Comparison of ENCODE assay signal across 6 cellular contexts in the genomic region with DNA sequence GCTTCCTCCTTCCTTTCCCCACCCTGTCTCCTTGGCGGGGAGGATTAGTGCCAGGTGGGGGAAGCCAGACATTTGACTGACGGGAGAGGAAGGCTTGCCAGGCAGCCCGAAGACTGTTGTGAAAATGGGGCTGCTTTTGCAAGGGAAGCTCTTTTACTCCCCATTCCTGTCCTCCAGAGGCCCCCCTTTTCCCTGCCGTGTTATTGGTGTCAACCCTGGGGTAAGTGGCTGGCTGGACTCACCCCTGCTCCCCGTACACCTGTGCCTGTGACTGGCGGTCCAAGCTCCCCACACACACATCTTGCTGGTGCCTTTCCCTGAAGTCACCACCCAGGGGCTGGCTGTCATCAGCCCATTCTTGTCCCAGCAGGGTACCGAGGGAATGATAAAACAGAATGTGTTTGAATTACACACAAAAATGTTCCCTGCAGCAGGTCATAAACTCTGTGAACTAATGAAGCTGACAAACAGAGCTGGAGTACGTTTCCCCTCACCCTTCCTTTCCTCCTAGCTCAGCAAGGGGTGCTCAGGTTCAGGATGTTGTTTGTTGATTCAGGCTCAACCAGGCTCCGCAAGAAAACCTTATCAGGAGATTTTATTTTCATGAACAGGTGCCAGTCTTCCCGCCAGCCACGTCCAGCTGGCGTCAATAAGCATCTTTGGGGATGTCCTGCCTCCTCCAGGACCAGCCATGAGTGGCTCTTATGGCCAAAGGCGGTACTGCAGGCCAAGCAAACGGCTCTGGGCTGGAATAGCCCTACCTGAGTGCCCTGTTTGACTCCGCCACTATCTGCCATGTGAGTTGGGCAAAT. TPM values are rescaled to one million over a fixed set of nuclear protein-coding genes. Genes with fewer than 3 reads are reported as not detected.
DNase-seq lines count a peak whose midpoint lies in the region; ATAC-seq, FAIRE-seq and TF ChIP-seq lines count a peak whose summit lies in the region.

No MANE protein-coding gene starts in this region.

- peaks cover 11% of the 10 kb centered on the region for H3K4me1 Mint-ChIP-seq in CD8-positive, alpha-beta T cell (ENCODE audit: low read depth)
- H3K4me1 Mint-ChIP-seq in WTC11, result peaks cover 24% of the 10 kb centered on the region

- H2AFZ ChIP-seq in HepG2 (ENCODE audit: low read length), result no peak overlapping the region

- in situ Hi-C loops in HepG2 (cut with HindIII; ENCODE audit: extremely low pct_ligation_motif_present, low pct_unique_long_range_greater_than_20kb), result no loop called here

- no peak overlapping the region for H3K4me3 ChIP-seq in CD8-positive, alpha-beta T cell (ENCODE audit: low read depth, low read length)
- no peak overlapping the region for H3K4me3 ChIP-seq in HepG2 (replicated peaks in 1 of 3; ENCODE audit: insufficient read depth in 1 of 3, low read depth in 2 of 3, low read length in 3 of 3)

- peak; percentile 76 for TF ChIP-seq RAD21 in HepG2 (CRISPR knock-in tag; IDR thresholded peaks at IDR 0.05)

- peak; percentile 90 for FAIRE-seq in HepG2 (lab: Jason Lieb, UNC)

- no peak overlapping the region for H3K4me2 ChIP-seq in HepG2 (ENCODE audit: low read depth, low read length)

- no peak overlapping the region for H3K4me3 Mint-ChIP-seq in CD8-positive, alpha-beta T cell
- H3K4me3 Mint-ChIP-seq in WTC11, result no peak overlapping the region

- H3K9ac ChIP-seq in HepG2 (ENCODE audit: insufficient read depth, low read depth, low read length), result no peak overlapping the region

- H3K36me3 ChIP-seq in CD8-positive, alpha-beta T cell (ENCODE audit: insufficient read depth, low read length), result no peaks in the 10 kb centered on the region
- H3K36me3 ChIP-seq in HepG2 (replicated peaks in 1 of 2; ENCODE audit: control insufficient read depth in 1 of 2, insufficient read depth in 2 of 2, low read length in 2 of 2), result no peaks in the 10 kb centered on the region

- H3K27ac Mint-ChIP-seq in CD8-positive, alpha-beta T cell, result no peak overlapping the region
- H3K27ac Mint-ChIP-seq in WTC11, result peak overlapping the region; percentile 78; the same call in 1 of the 2 replicates

- TF ChIP-seq POLR2A in HepG2 (IDR thresholded peaks at IDR 0.05; ENCODE audit: insufficient read depth in 1 of 2, low read depth in 2 of 2, low read length in 2 of 2), result no peak

- no peaks in the 10 kb centered on the region for H4K20me1 ChIP-seq in HepG2 (ENCODE audit: insufficient read depth, low read length)

- CTCF ChIA-PET in CD8-positive, alpha-beta T cell (lab: Charles Lee), result interaction anchor here (0.7 to 3.9 kb wide), 14 partner anchors 9 to 146 kb away, joined by 3 to 19 read pairs (median 5); partner anchors contain the start of gene SLC16A5
- CTCF ChIA-PET in WTC11 (lab: Charles Lee) (interaction anchor here (0.7 to 3.9 kb wide), 33 partner anchors 9 to 289 kb away, joined by 3 to 48 read pairs (median 7); partner anchors contain the start of genes FDXR, JPT1, MRPL58 and NT5C), HepG2 (lab: Yijun Ruan, JAX; ENCODE audit: low intra/inter-chr PET ratio, low total read pairs) (interaction anchor here (0.7 to 2.6 kb wide), 5 partner anchors 14 to 45 kb away, joined by 3 to 7 read pairs (median 5); no protein-coding TSS in a partner anchor)

- H3K9me3 Mint-ChIP-seq in CD8-positive, alpha-beta T cell, result no peaks in the 10 kb centered on the region
- H3K9me3 Mint-ChIP-seq in WTC11, result no peaks in the 10 kb centered on the region

- no peak overlapping the region for H3K27ac ChIP-seq in CD8-positive, alpha-beta T cell (ENCODE audit: low read depth, low read length)
- H3K27ac ChIP-seq in HepG2 (ENCODE audit: extremely low read length, insufficient read depth, low read length), result no peak overlapping the region

- peaks cover 3% of the 10 kb centered on the region for H3K79me2 ChIP-seq in HepG2 (ENCODE audit: insufficient read depth, low read length)

- peak in 2 of 7 experiments; percentile 18 to 34 for DNase-seq in CD8-positive, alpha-beta T cell
- DNase-seq in HuH-7.5 (ENCODE audit: low spot score), result peak; percentile 67
- peak; percentile 80 for DNase-seq in WTC11 (ENCODE audit: low spot score)
- peak; percentile 55 for DNase-seq in HepG2 (ENCODE audit: low spot score)

- ATAC-seq in CD8-positive, alpha-beta T cell, result no peak
- ATAC-seq in WTC11 (peak; percentile 72), HepG2 (peak; percentile 82), GM18870 (IDR thresholded peaks at IDR 0.05; ENCODE audit: unreplicated experiment) (no peak), HG03175 (IDR thresholded peaks at IDR 0.05; ENCODE audit: unreplicated experiment) (no peak)

- peaks cover under 1% of the 10 kb centered on the region for H3K36me3 Mint-ChIP-seq in CD8-positive, alpha-beta T cell
- peaks cover 11% of the 10 kb centered on the region for H3K36me3 Mint-ChIP-seq in WTC11

- H3K9me3 ChIP-seq in CD8-positive, alpha-beta T cell (ENCODE audit: low read length), result no peaks in the 10 kb centered on the region
- no peaks in the 10 kb centered on the region for H3K9me3 ChIP-seq in HepG2 (ENCODE audit: low read length)

- POLR2A ChIA-PET in CD8-positive, alpha-beta T cell (lab: Charles Lee), result interaction anchor here (0.6 kb wide), 1 partner anchor 98 kb away, joined by 3 read pairs; no protein-coding TSS in a partner anchor
- POLR2A ChIA-PET in WTC11 (lab: Charles Lee), result interaction anchor here (0.6 to 1.8 kb wide), 4 partner anchors 8 to 187 kb away, joined by 3 to 8 read pairs (median 3); partner anchors contain the start of genes MRPL58 and SLC16A5
- POLR2A ChIA-PET in HepG2 (lab: Yijun Ruan, JAX), result interaction anchor here (0.7 to 3.1 kb wide), 12 partner anchors 9 to 184 kb away, joined by 3 to 13 read pairs (median 4); partner anchors contain the start of genes SLC16A5 and SLC25A19

- TF ChIP-seq EP300 in HepG2 (IDR thresholded peaks at IDR 0.05; ENCODE audit: low read depth in 2 of 2, low read length in 2 of 2) (no peak), HepG2 (CRISPR knock-in tag; IDR thresholded peaks at IDR 0.05; ENCODE audit: borderline replicate concordance) (no peak)

- no TSS peak for BruUV-seq in HepG2 (replicated peaks; lab: Mats Ljungman, UMichigan)

- no peaks in the 10 kb centered on the region for H3K27me3 Mint-ChIP-seq in CD8-positive, alpha-beta T cell (ENCODE audit: low read depth)
- H3K27me3 Mint-ChIP-seq in WTC11 (ENCODE audit: low read depth), result no peaks in the 10 kb centered on the region

- H3K4me1 ChIP-seq in CD8-positive, alpha-beta T cell (ENCODE audit: insufficient read depth, low read length), result peaks cover 12% of the 10 kb centered on the region
- peaks cover 23% of the 10 kb centered on the region for H3K4me1 ChIP-seq in HepG2 (ENCODE audit: insufficient read depth, low read length)

- intact Hi-C loops in CD8-positive, alpha-beta T cell (cut with DNase I, micrococcal nuclease), result no loop called here
- intact Hi-C loops in HepG2 (cut with micrococcal nuclease; ENCODE audit: unreplicated experiment), result loop anchor here (5.0 kb wide), 2 partner anchors 33 to 307 kb away; no protein-coding TSS in a partner anchor

- 30% methylated on average over 15 of the region's 15 CpGs for WGBS in HepG2 (ENCODE audit: low lambda C conversion rate)

- TF ChIP-seq CTCF in CD8-positive, alpha-beta T cell (IDR thresholded peaks at IDR 0.05), result peak; percentile 40
- TF ChIP-seq CTCF in WTC11 (IDR thresholded peaks at IDR 0.05), result peak; percentile 69
- peak; percentile 77 for TF ChIP-seq CTCF in HepG2 (CRISPR knock-in tag; IDR thresholded peaks at IDR 0.05)

- no peaks in the 10 kb centered on the region for H3K27me3 ChIP-seq in CD8-positive, alpha-beta T cell (ENCODE audit: insufficient read depth, low read length)
- H3K27me3 ChIP-seq in HepG2 (ENCODE audit: control insufficient read depth in 1 of 2, insufficient read depth in 2 of 2, low read length in 2 of 2), result peaks cover 0 to 3% of the 10 kb centered on the region in 2 experiments; a peak in 3 of 5 replicates

RNA-seq across cellular contexts. Expression of gene ARMC7, which starts 4.3 kb away (rescaled TPM):
- 1 to 10 TPM; 2.0 to 3.0 TPM for total RNA-seq in CD8-positive, alpha-beta T cell
- total RNA-seq in WTC11 (2021) (13.2 to 15.9 TPM (median 14.8 TPM) in 3 replicates), HepG2 (2016; rRNA removed; fragmentation: Illumina TruSeq; extraction: Trizol) (4.2 and 4.4 TPM in 2 replicates)
- total RNA-seq in HepG2 (2016; cell fraction: cytosol; rRNA removed; fragmentation: Illumina TruSeq; extraction: Trizol; ENCODE audit: low read depth), result 1.8 TPM in 2 replicates
- total RNA-seq in HepG2 (2016; cell fraction: insoluble cytoplasmic fraction; rRNA removed; fragmentation: Illumina TruSeq; extraction: Trizol), result 4.1 and 4.5 TPM in 2 replicates
- 3.8 and 4.0 TPM in 2 replicates for total RNA-seq in HepG2 (2016; cell fraction: membrane; rRNA removed; fragmentation: Illumina TruSeq; extraction: Trizol)
- total RNA-seq in HepG2 (2016; cell fraction: nucleus; rRNA removed; fragmentation: Illumina TruSeq; extraction: Trizol), result 3.8 and 3.9 TPM in 2 replicates
- polyA plus RNA-seq in HepG2 (2011; rRNA removed), result 3.9 and 5.1 TPM in 2 replicates
- 4.8 TPM in 2 replicates for polyA plus RNA-seq in HepG2 (2011; cell fraction: cytosol; rRNA removed)
- polyA plus RNA-seq in HepG2 (2011; cell fraction: nucleus; rRNA removed), result 6.2 and 6.9 TPM in 2 replicates
- 6.6 and 10.2 TPM in 2 replicates for polyA plus RNA-seq in HepG2 (2012)
- polyA plus RNA-seq in HepG2 (2016; cell fraction: cytosol; fragmentation: Illumina TruSeq; extraction: Trizol; ENCODE audit: low read depth), result 2.1 and 2.2 TPM in 2 replicates
- 8.6 and 11.0 TPM in 2 replicates for polyA plus RNA-seq in HepG2 (2016; cell fraction: insoluble cytoplasmic fraction; fragmentation: Illumina TruSeq; extraction: Trizol; ENCODE audit: low read depth)
- polyA plus RNA-seq in HepG2 (2016; cell fraction: membrane; fragmentation: Illumina TruSeq; extraction: Trizol; ENCODE audit: low read depth), result 4.0 and 4.8 TPM in 2 replicates
- polyA plus RNA-seq in HepG2 (2016; cell fraction: nucleus; fragmentation: Illumina TruSeq; extraction: Trizol; ENCODE audit: insufficient read depth, low read depth), result 7.7 and 8.7 TPM in 2 replicates
- 9.1 and 17.2 TPM in 2 replicates for polyA minus RNA-seq in HepG2 (2011; rRNA and poly(A)+ RNA removed; ENCODE audit: low replicate concordance)
- 4.5 and 4.6 TPM in 2 replicates for polyA minus RNA-seq in HepG2 (2011; cell fraction: cytosol; rRNA and poly(A)+ RNA removed)
- polyA minus RNA-seq in HepG2 (2011; cell fraction: nucleus; rRNA and poly(A)+ RNA removed), result 7.9 and 8.1 TPM in 2 replicates

RNA-seq across cellular contexts. Expression of gene SLC16A5, which starts 17.7 kb away (rescaled TPM):
- total RNA-seq in CD8-positive, alpha-beta T cell, result 1 to 10 TPM; 2.9 to 3.6 TPM
- total RNA-seq in WTC11 (2021) (32.4 to 33.5 TPM (median 33.1 TPM) in 3 replicates), HepG2 (2016; rRNA removed; fragmentation: Illumina TruSeq; extraction: Trizol) (0.42 and 0.69 TPM in 2 replicates)
- total RNA-seq in HepG2 (2016; cell fraction: cytosol; rRNA removed; fragmentation: Illumina TruSeq; extraction: Trizol; ENCODE audit: low read depth), result 0.20 TPM in 1 of 2 replicates, not detected in the other
- total RNA-seq in HepG2 (2016; cell fraction: insoluble cytoplasmic fraction; rRNA removed; fragmentation: Illumina TruSeq; extraction: Trizol), result 0.18 and 0.41 TPM in 2 replicates
- total RNA-seq in HepG2 (2016; cell fraction: membrane; rRNA removed; fragmentation: Illumina TruSeq; extraction: Trizol), result 0.41 and 0.56 TPM in 2 replicates
- total RNA-seq in HepG2 (2016; cell fraction: nucleus; rRNA removed; fragmentation: Illumina TruSeq; extraction: Trizol), result 0.50 and 0.63 TPM in 2 replicates
- 5.6 and 10.9 TPM in 2 replicates for polyA plus RNA-seq in HepG2 (2011; rRNA removed)
- polyA plus RNA-seq in HepG2 (2011; cell fraction: cytosol; rRNA removed), result 5.4 and 6.9 TPM in 2 replicates
- polyA plus RNA-seq in HepG2 (2011; cell fraction: nucleus; rRNA removed), result 29.9 and 34.7 TPM in 2 replicates
- 2.2 and 2.9 TPM in 2 replicates for polyA plus RNA-seq in HepG2 (2012)
- 0.05 and 0.19 TPM in 2 replicates for polyA plus RNA-seq in HepG2 (2016; cell fraction: cytosol; fragmentation: Illumina TruSeq; extraction: Trizol; ENCODE audit: low read depth)
- polyA plus RNA-seq in HepG2 (2016; cell fraction: insoluble cytoplasmic fraction; fragmentation: Illumina TruSeq; extraction: Trizol; ENCODE audit: low read depth), result 0.27 and 0.41 TPM in 2 replicates
- 0.14 and 0.18 TPM in 2 replicates for polyA plus RNA-seq in HepG2 (2016; cell fraction: membrane; fragmentation: Illumina TruSeq; extraction: Trizol; ENCODE audit: low read depth)
- polyA plus RNA-seq in HepG2 (2016; cell fraction: nucleus; fragmentation: Illumina TruSeq; extraction: Trizol; ENCODE audit: insufficient read depth, low read depth), result 0.77 and 1.00 TPM in 2 replicates
- 20.1 and 31.6 TPM in 2 replicates for polyA minus RNA-seq in HepG2 (2011; rRNA and poly(A)+ RNA removed; ENCODE audit: low replicate concordance)
- 4.4 and 5.7 TPM in 2 replicates for polyA minus RNA-seq in HepG2 (2011; cell fraction: cytosol; rRNA and poly(A)+ RNA removed)
- polyA minus RNA-seq in HepG2 (2011; cell fraction: nucleus; rRNA and poly(A)+ RNA removed), result 7.1 and 7.5 TPM in 2 replicates

RNA-seq across cellular contexts. Expression of gene NT5C, which starts 26.1 kb away (rescaled TPM):
- total RNA-seq in CD8-positive, alpha-beta T cell, result 10 to 100 TPM; 19.3 to 20.4 TPM
- total RNA-seq in WTC11 (2021) (91.0 to 102 TPM (median 96.9 TPM) in 3 replicates), HepG2 (2016; rRNA removed; fragmentation: Illumina TruSeq; extraction: Trizol) (31.4 and 48.6 TPM in 2 replicates)
- 21.9 and 22.5 TPM in 2 replicates for total RNA-seq in HepG2 (2016; cell fraction: cytosol; rRNA removed; fragmentation: Illumina TruSeq; extraction: Trizol; ENCODE audit: low read depth)
- total RNA-seq in HepG2 (2016; cell fraction: insoluble cytoplasmic fraction; rRNA removed; fragmentation: Illumina TruSeq; extraction: Trizol), result 34.5 and 55.6 TPM in 2 replicates
- 26.2 and 30.0 TPM in 2 replicates for total RNA-seq in HepG2 (2016; cell fraction: membrane; rRNA removed; fragmentation: Illumina TruSeq; extraction: Trizol)
- 41.8 and 49.7 TPM in 2 replicates for total RNA-seq in HepG2 (2016; cell fraction: nucleus; rRNA removed; fragmentation: Illumina TruSeq; extraction: Trizol)
- polyA plus RNA-seq in HepG2 (2011; rRNA removed), result 42.8 and 42.9 TPM in 2 replicates
- 24.5 and 47.2 TPM in 2 replicates for polyA plus RNA-seq in HepG2 (2011; cell fraction: cytosol; rRNA removed)
- 143 and 153 TPM in 2 replicates for polyA plus RNA-seq in HepG2 (2011; cell fraction: nucleus; rRNA removed)
- 22.5 and 24.0 TPM in 2 replicates for polyA plus RNA-seq in HepG2 (2012)
- 20.3 and 23.1 TPM in 2 replicates for polyA plus RNA-seq in HepG2 (2016; cell fraction: cytosol; fragmentation: Illumina TruSeq; extraction: Trizol; ENCODE audit: low read depth)
- 30.7 and 32.5 TPM in 2 replicates for polyA plus RNA-seq in HepG2 (2016; cell fraction: insoluble cytoplasmic fraction; fragmentation: Illumina TruSeq; extraction: Trizol; ENCODE audit: low read depth)
- 20.1 and 23.2 TPM in 2 replicates for polyA plus RNA-seq in HepG2 (2016; cell fraction: membrane; fragmentation: Illumina TruSeq; extraction: Trizol; ENCODE audit: low read depth)
- 95.9 and 100 TPM in 2 replicates for polyA plus RNA-seq in HepG2 (2016; cell fraction: nucleus; fragmentation: Illumina TruSeq; extraction: Trizol; ENCODE audit: insufficient read depth, low read depth)
- polyA minus RNA-seq in HepG2 (2011; rRNA and poly(A)+ RNA removed; ENCODE audit: low replicate concordance), result 14.0 and 27.7 TPM in 2 replicates
- polyA minus RNA-seq in HepG2 (2011; cell fraction: cytosol; rRNA and poly(A)+ RNA removed), result 5.2 and 5.9 TPM in 2 replicates
- polyA minus RNA-seq in HepG2 (2011; cell fraction: nucleus; rRNA and poly(A)+ RNA removed), result 21.5 and 23.6 TPM in 2 replicates

RNA-seq across cellular contexts. Expression of gene JPT1, which starts 48.8 kb away (rescaled TPM):
- total RNA-seq in CD8-positive, alpha-beta T cell, result 10 to 100 TPM; 15.1 to 17.3 TPM
- total RNA-seq in WTC11 (2021) (289 to 341 TPM (median 300 TPM) in 3 replicates), HepG2 (2016; rRNA removed; fragmentation: Illumina TruSeq; extraction: Trizol) (237 and 256 TPM in 2 replicates)
- 86.3 and 92.6 TPM in 2 replicates for total RNA-seq in HepG2 (2016; cell fraction: cytosol; rRNA removed; fragmentation: Illumina TruSeq; extraction: Trizol; ENCODE audit: low read depth)
- 209 and 270 TPM in 2 replicates for total RNA-seq in HepG2 (2016; cell fraction: insoluble cytoplasmic fraction; rRNA removed; fragmentation: Illumina TruSeq; extraction: Trizol)
- 67.0 and 88.4 TPM in 2 replicates for total RNA-seq in HepG2 (2016; cell fraction: membrane; rRNA removed; fragmentation: Illumina TruSeq; extraction: Trizol)
- 98.2 and 106 TPM in 2 replicates for total RNA-seq in HepG2 (2016; cell fraction: nucleus; rRNA removed; fragmentation: Illumina TruSeq; extraction: Trizol)
- 32.1 and 43.3 TPM in 2 replicates for polyA plus RNA-seq in HepG2 (2011; rRNA removed)
- 92.3 and 100 TPM in 2 replicates for polyA plus RNA-seq in HepG2 (2011; cell fraction: cytosol; rRNA removed)
- 38.5 and 41.1 TPM in 2 replicates for polyA plus RNA-seq in HepG2 (2011; cell fraction: nucleus; rRNA removed)
- polyA plus RNA-seq in HepG2 (2012), result 103 and 127 TPM in 2 replicates
- polyA plus RNA-seq in HepG2 (2016; cell fraction: cytosol; fragmentation: Illumina TruSeq; extraction: Trizol; ENCODE audit: low read depth), result 83.0 and 101 TPM in 2 replicates
- polyA plus RNA-seq in HepG2 (2016; cell fraction: insoluble cytoplasmic fraction; fragmentation: Illumina TruSeq; extraction: Trizol; ENCODE audit: low read depth), result 221 and 271 TPM in 2 replicates
- 58.3 and 84.5 TPM in 2 replicates for polyA plus RNA-seq in HepG2 (2016; cell fraction: membrane; fragmentation: Illumina TruSeq; extraction: Trizol; ENCODE audit: low read depth)
- 169 and 181 TPM in 2 replicates for polyA plus RNA-seq in HepG2 (2016; cell fraction: nucleus; fragmentation: Illumina TruSeq; extraction: Trizol; ENCODE audit: insufficient read depth, low read depth)
- 28.4 and 46.4 TPM in 2 replicates for polyA minus RNA-seq in HepG2 (2011; rRNA and poly(A)+ RNA removed; ENCODE audit: low replicate concordance)
- polyA minus RNA-seq in HepG2 (2011; cell fraction: cytosol; rRNA and poly(A)+ RNA removed), result 50.6 and 65.7 TPM in 2 replicates
- 30.4 and 32.2 TPM in 2 replicates for polyA minus RNA-seq in HepG2 (2011; cell fraction: nucleus; rRNA and poly(A)+ RNA removed)

RNA-seq across cellular contexts. Expression of gene KCTD2, which starts 58.5 kb away (rescaled TPM):
- 10 to 100 TPM; 29.4 to 31.7 TPM for total RNA-seq in CD8-positive, alpha-beta T cell
- 31.3 to 34.0 TPM (median 32.8 TPM) in 3 replicates for total RNA-seq in WTC11 (2021)
- 27.5 and 28.3 TPM in 2 replicates for total RNA-seq in HepG2 (2016; rRNA removed; fragmentation: Illumina TruSeq; extraction: Trizol)
- 3.8 and 5.6 TPM in 2 replicates for total RNA-seq in HepG2 (2016; cell fraction: cytosol; rRNA removed; fragmentation: Illumina TruSeq; extraction: Trizol; ENCODE audit: low read depth)
- 24.3 and 26.6 TPM in 2 replicates for total RNA-seq in HepG2 (2016; cell fraction: insoluble cytoplasmic fraction; rRNA removed; fragmentation: Illumina TruSeq; extraction: Trizol)
- total RNA-seq in HepG2 (2016; cell fraction: membrane; rRNA removed; fragmentation: Illumina TruSeq; extraction: Trizol), result 15.3 and 15.8 TPM in 2 replicates
- 16.1 TPM in 2 replicates for total RNA-seq in HepG2 (2016; cell fraction: nucleus; rRNA removed; fragmentation: Illumina TruSeq; extraction: Trizol)
- 32.6 and 35.2 TPM in 2 replicates for polyA plus RNA-seq in HepG2 (2011; rRNA removed)
- 26.2 and 29.9 TPM in 2 replicates for polyA plus RNA-seq in HepG2 (2011; cell fraction: cytosol; rRNA removed)
- 26.6 and 29.2 TPM in 2 replicates for polyA plus RNA-seq in HepG2 (2011; cell fraction: nucleus; rRNA removed)
- 15.9 and 21.3 TPM in 2 replicates for polyA plus RNA-seq in HepG2 (2012)
- 2.8 and 2.9 TPM in 2 replicates for polyA plus RNA-seq in HepG2 (2016; cell fraction: cytosol; fragmentation: Illumina TruSeq; extraction: Trizol; ENCODE audit: low read depth)
- 23.4 and 28.3 TPM in 2 replicates for polyA plus RNA-seq in HepG2 (2016; cell fraction: insoluble cytoplasmic fraction; fragmentation: Illumina TruSeq; extraction: Trizol; ENCODE audit: low read depth)
- 9.8 and 10.2 TPM in 2 replicates for polyA plus RNA-seq in HepG2 (2016; cell fraction: membrane; fragmentation: Illumina TruSeq; extraction: Trizol; ENCODE audit: low read depth)
- polyA plus RNA-seq in HepG2 (2016; cell fraction: nucleus; fragmentation: Illumina TruSeq; extraction: Trizol; ENCODE audit: insufficient read depth, low read depth), result 26.8 and 29.5 TPM in 2 replicates
- 25.3 and 27.5 TPM in 2 replicates for polyA minus RNA-seq in HepG2 (2011; rRNA and poly(A)+ RNA removed; ENCODE audit: low replicate concordance)
- polyA minus RNA-seq in HepG2 (2011; cell fraction: cytosol; rRNA and poly(A)+ RNA removed), result 11.1 and 12.5 TPM in 2 replicates
- polyA minus RNA-seq in HepG2 (2011; cell fraction: nucleus; rRNA and poly(A)+ RNA removed), result 9.7 and 12.8 TPM in 2 replicates

Comparison
In these comparisons a context has a peak if more than half of its experiments do, and no peak if none do; other contexts are left out.
1. ATAC-seq: peak in WTC11 (single experiment) and HepG2 (single experiment); none in CD8-positive, alpha-beta T cell (single experiment), GM18870 (single experiment) and HG03175 (single experiment).
2. Peak in every context shown above with its lines, with median percentiles within 50 percentile points of each other: CTCF ChIP-seq.